Comparison of ENCODE assay signal across 11 cellular contexts in genomic region chr2:217277646-217278048, GRCh38.
DNase-seq lines count a peak whose midpoint lies in the region; ATAC-seq, FAIRE-seq and TF ChIP-seq lines count a peak whose summit lies in the region.
"Had no signal": no experiment of that assay in that cellular context is flagged by ENCODE, and none has a peak within 500 bp of the region (broad histone marks: within the 10 kb centered on the region; RNA-seq: fewer than 3 reads in every experiment).

No MANE protein-coding gene starts in this region.

- no peak for ATAC-seq in GM21786 (IDR thresholded peaks at IDR 0.05; ENCODE audit: unreplicated experiment)
- ATAC-seq: activated CD4-positive, CD25-positive, alpha-beta regulatory T cell treated with anti-CD3 and anti-CD28 coated beads, Interleukin-2, amount 50 U/mL, for 24 hours had no signal

- no peaks in the 10 kb centered on the region for H3K9me3 Mint-ChIP-seq in HFFc6
- peaks cover 3% of the 10 kb centered on the region for H3K9me3 Mint-ChIP-seq in astrocyte (ENCODE audit: unreplicated experiment)

- no peaks in the 10 kb centered on the region for H4K20me1 ChIP-seq in astrocyte (ENCODE audit: insufficient read depth, low read length)

- H3K4me1 Mint-ChIP-seq in HFFc6 (ENCODE audit: low read depth) (peaks cover 64% of the 10 kb centered on the region), astrocyte (ENCODE audit: low read depth, unreplicated experiment) (peaks cover 38% of the 10 kb centered on the region)

- peak overlapping the region; percentile 77 for H3K27ac ChIP-seq in astrocyte (ENCODE audit: low read depth, low read length)
- peak overlapping the region; percentile 16 for H3K27ac ChIP-seq in left ventricle myocardium inferior (replicated peaks)
- peak overlapping the region in 2 of 5 donors; percentile 30 to 63 for H3K27ac ChIP-seq in stomach
- no peak overlapping the region for H3K27ac ChIP-seq in neuronal stem cell (replicated peaks; ENCODE audit: low read length)

- H3K27ac Mint-ChIP-seq in HFFc6, result peak overlapping the region; percentile 85
- peak overlapping the region; percentile 97 for H3K27ac Mint-ChIP-seq in astrocyte (ENCODE audit: unreplicated experiment)

- H2AFZ ChIP-seq in astrocyte (ENCODE audit: low read depth, low read length) (peak overlapping the region; percentile 40), neuronal stem cell (ENCODE audit: low read length) (no peak overlapping the region)

- H4K8ac ChIP-seq in neuronal stem cell (ENCODE audit: low read depth, low read length), result no peak overlapping the region

- H3K36me3 Mint-ChIP-seq in HFFc6 (ENCODE audit: low read depth) (peaks cover 4% of the 10 kb centered on the region; the same call in 1 of the 2 replicates), astrocyte (ENCODE audit: low read depth, unreplicated experiment) (peaks cover 2% of the 10 kb centered on the region)

- no peak for TF ChIP-seq POLR2A in stomach (IDR thresholded peaks at IDR 0.05)

- no peaks in the 10 kb centered on the region for H3K27me3 ChIP-seq in astrocyte (ENCODE audit: insufficient read depth, low read length)
- H3K27me3 ChIP-seq in left ventricle myocardium inferior (ENCODE audit: low read depth), result no peaks in the 10 kb centered on the region
- no peaks in the 10 kb centered on the region for H3K27me3 ChIP-seq in stomach
- peaks cover 0 to 7% (median 0%) of the 10 kb centered on the region in 3 experiments for H3K27me3 ChIP-seq in neuronal stem cell (ENCODE audit: control insufficient read depth in 3 of 3, insufficient read depth in 3 of 3, low read depth in 1 of 3, low read length in 3 of 3)
- H3K27me3 ChIP-seq: ascending aorta had no signal

- FAIRE-seq in astrocyte (lab: Jason Lieb, UNC), result peak; percentile 100

- no peak overlapping the region for H3K4me3 ChIP-seq in astrocyte (ENCODE audit: insufficient read depth, low read depth, low read length)
- no peak overlapping the region for H3K4me3 ChIP-seq in left ventricle myocardium inferior
- no peak overlapping the region for H3K4me3 ChIP-seq in stomach
- H3K4me3 ChIP-seq in neuronal stem cell (ENCODE audit: low read length in 2 of 2), result no peak overlapping the region
- H3K4me3 ChIP-seq: ascending aorta had no signal

- H3K27me3 Mint-ChIP-seq in HFFc6 (ENCODE audit: insufficient read depth) (no peaks in the 10 kb centered on the region; the same call in 1 of the 2 replicates), astrocyte (ENCODE audit: low read depth, unreplicated experiment) (peaks cover 4% of the 10 kb centered on the region)

- no peak overlapping the region for H2BK12ac ChIP-seq in neuronal stem cell (ENCODE audit: low read length)

- H3K14ac ChIP-seq in neuronal stem cell (ENCODE audit: low read length), result no peak overlapping the region

- H3K18ac ChIP-seq in neuronal stem cell (ENCODE audit: low read length), result no peak overlapping the region

- H3K4ac ChIP-seq in neuronal stem cell (ENCODE audit: low read length), result no peak overlapping the region

- H3K4me2 ChIP-seq in astrocyte (ENCODE audit: low read length) (peak overlapping the region; percentile 42), neuronal stem cell (ENCODE audit: insufficient read depth, low read length, poor library complexity, severe bottlenecking) (no peak overlapping the region)

- intact Hi-C loops in left ventricle myocardium inferior (cut with micrococcal nuclease) (no loop called here), stomach (cut with DNase I; ENCODE audit: low total_unique reads) (no loop called here)

- no peaks in the 10 kb centered on the region for H3K79me1 ChIP-seq in neuronal stem cell (ENCODE audit: low read depth, low read length)

- 60 to 75% (median 71%) methylated on average over 5 of the region's 5 CpGs for WGBS in stomach, 5 donors
- no CpG with 5 or more reads among the region's 5 CpGs for WGBS in neuronal stem cell (ENCODE audit: extremely low coverage in 2 of 2, insufficient read length in 2 of 2, insufficient replicate concordance in 1 of 2), 2 donors

- H2BK15ac ChIP-seq in neuronal stem cell (ENCODE audit: low read length), result no peak overlapping the region

- no peak overlapping the region for H4K91ac ChIP-seq in neuronal stem cell (ENCODE audit: low read depth, low read length, poor library complexity)

- H3K36me3 ChIP-seq in astrocyte (ENCODE audit: insufficient read depth, low read length), result no peaks in the 10 kb centered on the region
- no peaks in the 10 kb centered on the region for H3K36me3 ChIP-seq in left ventricle myocardium inferior
- H3K36me3 ChIP-seq in stomach, result no peaks in the 10 kb centered on the region
- H3K36me3 ChIP-seq in neuronal stem cell (replicated peaks in 1 of 2; ENCODE audit: control insufficient read depth in 2 of 2, insufficient read depth in 2 of 2, low read length in 2 of 2), result no peaks in the 10 kb centered on the region
- H3K36me3 ChIP-seq: ascending aorta had no signal

- no peak overlapping the region for H3K23ac ChIP-seq in neuronal stem cell (ENCODE audit: low read depth, low read length, poor library complexity)

- peak; percentile 85 for TF ChIP-seq EP300 in stomach (IDR thresholded peaks at IDR 0.05)

- no peak overlapping the region for H2AK5ac ChIP-seq in neuronal stem cell (ENCODE audit: low read depth, low read length)

- no peak overlapping the region for H2BK120ac ChIP-seq in neuronal stem cell (ENCODE audit: low read depth, low read length)

- no peak overlapping the region for H3K9ac ChIP-seq in astrocyte (ENCODE audit: low read length)
- no peak overlapping the region for H3K9ac ChIP-seq in neuronal stem cell (ENCODE audit: low read depth, low read length, poor library complexity)

- DNase-seq in HFFc6, result peak; percentile 90
- DNase-seq in astrocyte (ENCODE audit: low read depth), result peak; percentile 98
- DNase-seq in left ventricle myocardium inferior, result no peak
- DNase-seq in stomach, result no peak
- no peak for DNase-seq in NCI-H524 treated with DMSO at 0.1 percent for 48 hours (lab: John Stamatoyannopoulos, UW)
- no peak for DNase-seq in neuronal stem cell (ENCODE audit: low spot score)
- DNase-seq in NCI-H2171 (lab: John Stamatoyannopoulos, UW), result no peak
- DNase-seq: NCI-H345 had no signal

- H3K9me3 ChIP-seq in astrocyte (ENCODE audit: insufficient read depth, low read depth, low read length), result no peaks in the 10 kb centered on the region
- no peaks in the 10 kb centered on the region for H3K9me3 ChIP-seq in left ventricle myocardium inferior (replicated peaks)
- no peaks in the 10 kb centered on the region for H3K9me3 ChIP-seq in stomach
- peaks cover 0 to 3% of the 10 kb centered on the region in 2 donors for H3K9me3 ChIP-seq in neuronal stem cell (replicated peaks in 1 of 2; ENCODE audit: control insufficient read depth in 2 of 2, insufficient read depth in 1 of 2, low read depth in 1 of 2, low read length in 2 of 2)
- H3K9me3 ChIP-seq: ascending aorta had no signal

- TF ChIP-seq CTCF in HFFc6 (IDR thresholded peaks at IDR 0.05) (no peak), astrocyte (IDR thresholded peaks at IDR 0.05; ENCODE audit: insufficient read depth, low read depth, low read length) (no peak), left ventricle myocardium inferior (IDR thresholded peaks at IDR 0.05; ENCODE audit: borderline replicate concordance) (no peak), stomach (IDR thresholded peaks at IDR 0.05) (no peak)

- H3K4me1 ChIP-seq in astrocyte (ENCODE audit: insufficient read depth, low read length) (peaks cover 36% of the 10 kb centered on the region), left ventricle myocardium inferior (peaks cover 64% of the 10 kb centered on the region), stomach (peaks cover 0 to 11% (median 0%) of the 10 kb centered on the region in 4 donors), neuronal stem cell (ENCODE audit: control insufficient read depth in 2 of 2, insufficient read depth in 1 of 2, low read depth in 1 of 2, low read length in 2 of 2) (peaks cover 4% of the 10 kb centered on the region in 2 donors)

- peak overlapping the region; percentile 61 for H3K4me3 Mint-ChIP-seq in HFFc6
- H3K4me3 Mint-ChIP-seq in astrocyte (ENCODE audit: unreplicated experiment), result no peak overlapping the region

- H3K79me2 ChIP-seq in astrocyte (ENCODE audit: insufficient read depth, low read length), result no peaks in the 10 kb centered on the region

- H2BK5ac ChIP-seq in neuronal stem cell (ENCODE audit: low read length), result no peak overlapping the region

Comparison
In these comparisons a context has a peak if more than half of its experiments do, and no peak if none do; other contexts are left out.
1. DNase-seq: peak in HFFc6 (single experiment) and astrocyte (single experiment); none in left ventricle myocardium inferior (single experiment), stomach (single experiment), NCI-H524 treated with DMSO at 0.1 percent for 48 hours (single experiment), neuronal stem cell (single experiment) and NCI-H2171 (single experiment).